ENCODE assay signal across 1 cellular context in genomic region chr1:39852214-39852791, GRCh38.
TF ChIP-seq lines count a peak whose summit lies in the region.

No MANE protein-coding gene starts in this region.

TF ChIP-seq in HepG2, 621 proteins besides CTCF, POLR2A, EP300 and RAD21 (continued from another document and continues in another):
- TF ChIP-seq ZNF639 (CRISPR knock-in tag; conservative IDR thresholded peaks at IDR 0.05) (no peak), PLRG1 (conservative IDR thresholded peaks at IDR 0.05) (no peak), ZNF224 (CRISPR knock-in tag; IDR thresholded peaks at IDR 0.05) (no peak), USF2 (IDR thresholded peaks at IDR 0.05; ENCODE audit: low read depth, low read length) (no peak), USF2 (CRISPR knock-in tag; IDR thresholded peaks at IDR 0.05; ENCODE audit: borderline replicate concordance) (no peak), RBM39 (IDR thresholded peaks at IDR 0.05; ENCODE audit: low read depth, low read length, poor library complexity, severe bottlenecking) (no peak), ZBTB20 (CRISPR knock-in tag; IDR thresholded peaks at IDR 0.05; ENCODE audit: borderline replicate concordance, low read depth) (peak; percentile 100), RCOR2 (CRISPR knock-in tag; IDR thresholded peaks at IDR 0.05) (0 out of 2 replicates have a peak, but pooled peaks have one; percentile 41), SMAD1 (CRISPR knock-in tag; IDR thresholded peaks at IDR 0.05; ENCODE audit: borderline replicate concordance, low read depth) (no peak), MXI1 (IDR thresholded peaks at IDR 0.05; ENCODE audit: borderline replicate concordance, low read depth, low read length) (peak; percentile 22; the same call in 1 of the 3 replicates), TRIM24 (CRISPR knock-in tag; IDR thresholded peaks at IDR 0.05) (0 out of 2 replicates have a peak, but pooled peaks have one; percentile 28), SRY (CRISPR knock-in tag; IDR thresholded peaks at IDR 0.05) (no peak), NCOR1 (IDR thresholded peaks at IDR 0.05; ENCODE audit: borderline replicate concordance, low read length) (peak; percentile 62; the same call in 1 of the 2 replicates), TRAFD1 (CRISPR knock-in tag; IDR thresholded peaks at IDR 0.05; ENCODE audit: borderline replicate concordance) (no peak), ZNF609 (CRISPR knock-in tag; IDR thresholded peaks at IDR 0.05; ENCODE audit: borderline replicate concordance) (peak; percentile 37; the same call in 1 of the 2 replicates), ZNF329 (CRISPR knock-in tag; IDR thresholded peaks at IDR 0.05; ENCODE audit: low read depth) (no peak), SIX1 (CRISPR knock-in tag; IDR thresholded peaks at IDR 0.05; ENCODE audit: borderline replicate concordance) (peak; percentile 45; the same call in 1 of the 2 replicates), ZNF317 (CRISPR knock-in tag; IDR thresholded peaks at IDR 0.05) (no peak), SMYD3 (CRISPR knock-in tag; IDR thresholded peaks at IDR 0.05) (no peak), SOX6 (IDR thresholded peaks at IDR 0.05) (no peak), SOX6 (CRISPR knock-in tag; IDR thresholded peaks at IDR 0.05) (peak; percentile 78), ZNF777 (CRISPR knock-in tag; IDR thresholded peaks at IDR 0.05) (no peak), KAT8 (CRISPR knock-in tag; IDR thresholded peaks at IDR 0.05) (peak; percentile 27; the same call in 1 of the 2 replicates), IRX3 (CRISPR knock-in tag; IDR thresholded peaks at IDR 0.05; ENCODE audit: borderline replicate concordance, low read depth) (no peak), KLF15 (CRISPR knock-in tag; IDR thresholded peaks at IDR 0.05; ENCODE audit: borderline replicate concordance) (no peak), MED8 (CRISPR knock-in tag; IDR thresholded peaks at IDR 0.05; ENCODE audit: insufficient replicate concordance) (no peak), POLR2AphosphoS2 (IDR thresholded peaks at IDR 0.05; ENCODE audit: low read depth, low read length) (no peak)
- TF ChIP-seq, protein P1, sequence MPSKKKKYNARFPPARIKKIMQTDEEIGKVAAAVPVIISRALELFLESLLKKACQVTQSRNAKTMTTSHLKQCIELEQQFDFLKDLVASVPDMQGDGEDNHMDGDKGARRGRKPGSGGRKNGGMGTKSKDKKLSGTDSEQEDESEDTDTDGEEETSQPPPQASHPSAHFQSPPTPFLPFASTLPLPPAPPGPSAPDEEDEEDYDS (CRISPR knock-in tag; IDR thresholded peaks at IDR 0.05) = peak; percentile 22; the same call in 1 of the 2 replicates
- TF ChIP-seq, protein P2, sequence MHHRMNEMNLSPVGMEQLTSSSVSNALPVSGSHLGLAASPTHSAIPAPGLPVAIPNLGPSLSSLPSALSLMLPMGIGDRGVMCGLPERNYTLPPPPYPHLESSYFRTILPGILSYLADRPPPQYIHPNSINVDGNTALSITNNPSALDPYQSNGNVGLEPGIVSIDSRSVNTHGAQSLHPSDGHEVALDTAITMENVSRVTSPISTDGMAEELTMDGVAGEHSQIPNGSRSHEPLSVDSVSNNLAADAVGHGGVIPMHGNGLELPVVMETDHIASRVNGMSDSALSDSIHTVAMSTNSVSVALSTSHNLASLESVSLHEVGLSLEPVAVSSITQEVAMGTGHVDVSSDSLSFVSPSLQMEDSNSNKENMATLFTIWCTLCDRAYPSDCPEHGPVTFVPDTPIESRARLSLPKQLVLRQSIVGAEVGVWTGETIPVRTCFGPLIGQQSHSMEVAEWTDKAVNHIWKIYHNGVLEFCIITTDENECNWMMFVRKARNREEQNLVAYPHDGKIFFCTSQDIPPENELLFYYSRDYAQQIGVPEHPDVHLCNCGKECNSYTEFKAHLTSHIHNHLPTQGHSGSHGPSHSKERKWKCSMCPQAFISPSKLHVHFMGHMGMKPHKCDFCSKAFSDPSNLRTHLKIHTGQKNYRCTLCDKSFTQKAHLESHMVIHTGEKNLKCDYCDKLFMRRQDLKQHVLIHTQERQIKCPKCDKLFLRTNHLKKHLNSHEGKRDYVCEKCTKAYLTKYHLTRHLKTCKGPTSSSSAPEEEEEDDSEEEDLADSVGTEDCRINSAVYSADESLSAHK (CRISPR knock-in tag; IDR thresholded peaks at IDR 0.05; ENCODE audit: borderline replicate concordance) = no peak
- TF ChIP-seq, protein P3, sequence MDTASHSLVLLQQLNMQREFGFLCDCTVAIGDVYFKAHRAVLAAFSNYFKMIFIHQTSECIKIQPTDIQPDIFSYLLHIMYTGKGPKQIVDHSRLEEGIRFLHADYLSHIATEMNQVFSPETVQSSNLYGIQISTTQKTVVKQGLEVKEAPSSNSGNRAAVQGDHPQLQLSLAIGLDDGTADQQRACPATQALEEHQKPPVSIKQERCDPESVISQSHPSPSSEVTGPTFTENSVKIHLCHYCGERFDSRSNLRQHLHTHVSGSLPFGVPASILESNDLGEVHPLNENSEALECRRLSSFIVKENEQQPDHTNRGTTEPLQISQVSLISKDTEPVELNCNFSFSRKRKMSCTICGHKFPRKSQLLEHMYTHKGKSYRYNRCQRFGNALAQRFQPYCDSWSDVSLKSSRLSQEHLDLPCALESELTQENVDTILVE (CRISPR knock-in tag; IDR thresholded peaks at IDR 0.05) = peak; percentile 54; the same call in 1 of the 2 replicates
- TF ChIP-seq, protein P4, sequence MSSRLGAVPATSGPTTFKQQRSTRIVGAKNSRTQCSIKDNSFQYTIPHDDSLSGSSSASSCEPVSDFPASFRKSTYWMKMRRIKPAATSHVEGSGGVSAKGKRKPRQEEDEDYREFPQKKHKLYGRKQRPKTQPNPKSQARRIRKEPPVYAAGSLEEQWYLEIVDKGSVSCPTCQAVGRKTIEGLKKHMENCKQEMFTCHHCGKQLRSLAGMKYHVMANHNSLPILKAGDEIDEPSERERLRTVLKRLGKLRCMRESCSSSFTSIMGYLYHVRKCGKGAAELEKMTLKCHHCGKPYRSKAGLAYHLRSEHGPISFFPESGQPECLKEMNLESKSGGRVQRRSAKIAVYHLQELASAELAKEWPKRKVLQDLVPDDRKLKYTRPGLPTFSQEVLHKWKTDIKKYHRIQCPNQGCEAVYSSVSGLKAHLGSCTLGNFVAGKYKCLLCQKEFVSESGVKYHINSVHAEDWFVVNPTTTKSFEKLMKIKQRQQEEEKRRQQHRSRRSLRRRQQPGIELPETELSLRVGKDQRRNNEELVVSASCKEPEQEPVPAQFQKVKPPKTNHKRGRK (CRISPR knock-in tag; IDR thresholded peaks at IDR 0.05) = no peak
- TF ChIP-seq, protein P5, sequence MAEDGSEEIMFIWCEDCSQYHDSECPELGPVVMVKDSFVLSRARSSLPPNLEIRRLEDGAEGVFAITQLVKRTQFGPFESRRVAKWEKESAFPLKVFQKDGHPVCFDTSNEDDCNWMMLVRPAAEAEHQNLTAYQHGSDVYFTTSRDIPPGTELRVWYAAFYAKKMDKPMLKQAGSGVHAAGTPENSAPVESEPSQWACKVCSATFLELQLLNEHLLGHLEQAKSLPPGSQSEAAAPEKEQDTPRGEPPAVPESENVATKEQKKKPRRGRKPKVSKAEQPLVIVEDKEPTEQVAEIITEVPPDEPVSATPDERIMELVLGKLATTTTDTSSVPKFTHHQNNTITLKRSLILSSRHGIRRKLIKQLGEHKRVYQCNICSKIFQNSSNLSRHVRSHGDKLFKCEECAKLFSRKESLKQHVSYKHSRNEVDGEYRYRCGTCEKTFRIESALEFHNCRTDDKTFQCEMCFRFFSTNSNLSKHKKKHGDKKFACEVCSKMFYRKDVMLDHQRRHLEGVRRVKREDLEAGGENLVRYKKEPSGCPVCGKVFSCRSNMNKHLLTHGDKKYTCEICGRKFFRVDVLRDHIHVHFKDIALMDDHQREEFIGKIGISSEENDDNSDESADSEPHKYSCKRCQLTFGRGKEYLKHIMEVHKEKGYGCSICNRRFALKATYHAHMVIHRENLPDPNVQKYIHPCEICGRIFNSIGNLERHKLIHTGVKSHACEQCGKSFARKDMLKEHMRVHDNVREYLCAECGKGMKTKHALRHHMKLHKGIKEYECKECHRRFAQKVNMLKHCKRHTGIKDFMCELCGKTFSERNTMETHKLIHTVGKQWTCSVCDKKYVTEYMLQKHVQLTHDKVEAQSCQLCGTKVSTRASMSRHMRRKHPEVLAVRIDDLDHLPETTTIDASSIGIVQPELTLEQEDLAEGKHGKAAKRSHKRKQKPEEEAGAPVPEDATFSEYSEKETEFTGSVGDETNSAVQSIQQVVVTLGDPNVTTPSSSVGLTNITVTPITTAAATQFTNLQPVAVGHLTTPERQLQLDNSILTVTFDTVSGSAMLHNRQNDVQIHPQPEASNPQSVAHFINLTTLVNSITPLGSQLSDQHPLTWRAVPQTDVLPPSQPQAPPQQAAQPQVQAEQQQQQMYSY (CRISPR knock-in tag; IDR thresholded peaks at IDR 0.05) = no peak
- TF ChIP-seq, protein P6, sequence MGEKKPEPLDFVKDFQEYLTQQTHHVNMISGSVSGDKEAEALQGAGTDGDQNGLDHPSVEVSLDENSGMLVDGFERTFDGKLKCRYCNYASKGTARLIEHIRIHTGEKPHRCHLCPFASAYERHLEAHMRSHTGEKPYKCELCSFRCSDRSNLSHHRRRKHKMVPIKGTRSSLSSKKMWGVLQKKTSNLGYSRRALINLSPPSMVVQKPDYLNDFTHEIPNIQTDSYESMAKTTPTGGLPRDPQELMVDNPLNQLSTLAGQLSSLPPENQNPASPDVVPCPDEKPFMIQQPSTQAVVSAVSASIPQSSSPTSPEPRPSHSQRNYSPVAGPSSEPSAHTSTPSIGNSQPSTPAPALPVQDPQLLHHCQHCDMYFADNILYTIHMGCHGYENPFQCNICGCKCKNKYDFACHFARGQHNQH (CRISPR knock-in tag; IDR thresholded peaks at IDR 0.05) = no peak
- TF ChIP-seq, protein P7, sequence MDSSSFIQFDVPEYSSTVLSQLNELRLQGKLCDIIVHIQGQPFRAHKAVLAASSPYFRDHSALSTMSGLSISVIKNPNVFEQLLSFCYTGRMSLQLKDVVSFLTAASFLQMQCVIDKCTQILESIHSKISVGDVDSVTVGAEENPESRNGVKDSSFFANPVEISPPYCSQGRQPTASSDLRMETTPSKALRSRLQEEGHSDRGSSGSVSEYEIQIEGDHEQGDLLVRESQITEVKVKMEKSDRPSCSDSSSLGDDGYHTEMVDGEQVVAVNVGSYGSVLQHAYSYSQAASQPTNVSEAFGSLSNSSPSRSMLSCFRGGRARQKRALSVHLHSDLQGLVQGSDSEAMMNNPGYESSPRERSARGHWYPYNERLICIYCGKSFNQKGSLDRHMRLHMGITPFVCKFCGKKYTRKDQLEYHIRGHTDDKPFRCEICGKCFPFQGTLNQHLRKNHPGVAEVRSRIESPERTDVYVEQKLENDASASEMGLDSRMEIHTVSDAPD (CRISPR knock-in tag; IDR thresholded peaks at IDR 0.05) = no peak
